Comparison of ENCODE assay signal across 9 cellular contexts in the genomic region with DNA sequence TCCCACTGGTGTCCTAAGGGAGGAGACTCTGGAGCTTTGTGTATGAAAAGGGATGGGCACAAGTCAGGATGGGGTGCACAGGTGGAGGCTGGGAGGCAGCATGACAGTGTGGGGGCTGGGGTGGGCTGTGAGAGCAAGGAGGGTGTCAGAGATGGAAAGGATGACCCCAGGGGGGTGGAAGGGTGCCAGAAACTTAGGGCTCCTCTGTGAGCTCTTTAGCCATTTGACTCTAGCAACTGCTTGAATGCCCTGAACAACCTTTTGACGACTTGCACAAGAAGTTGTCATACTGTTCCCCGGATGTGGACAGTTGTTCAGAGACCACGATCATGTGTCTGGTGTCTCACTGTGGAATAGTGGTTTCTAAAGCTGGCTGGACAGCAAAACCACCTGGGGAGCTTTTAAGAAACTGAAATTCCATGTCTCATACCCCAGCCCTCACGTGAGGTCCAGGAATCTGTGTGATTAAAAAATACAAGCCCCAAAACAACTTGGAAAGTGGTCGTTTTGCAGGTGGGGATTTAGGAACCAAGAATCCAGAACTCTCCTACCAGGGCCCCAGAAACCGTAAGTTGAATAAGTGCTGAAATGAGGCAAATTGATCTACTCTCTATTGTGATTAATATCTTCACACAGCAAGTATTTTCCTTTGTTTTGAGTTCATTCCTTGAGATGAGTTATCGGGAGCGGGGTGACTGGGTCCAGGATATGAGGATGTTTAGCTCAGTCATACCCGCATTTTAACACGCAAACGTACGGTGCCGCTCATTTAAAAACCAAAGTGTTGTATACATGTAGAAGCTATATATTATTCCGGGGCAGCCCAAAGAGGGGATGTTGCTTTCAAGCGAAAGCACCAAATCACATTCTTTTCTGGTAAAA. TPM values are rescaled to one million over a fixed set of nuclear protein-coding genes. Genes with fewer than 3 reads are reported as not detected.
A peak's percentile ranks its signal among the peaks of the same experiment; 100 is the strongest.
DNase-seq lines count a peak whose midpoint lies in the region; ATAC-seq, FAIRE-seq and TF ChIP-seq lines count a peak whose summit lies in the region.
"Had no signal": no experiment of that assay in that cellular context is flagged by ENCODE, and none has a peak within 500 bp of the region (broad histone marks: within the 10 kb centered on the region; RNA-seq: fewer than 3 reads in every experiment).

No MANE protein-coding gene starts in this region.

- BruUV-seq in A673 (replicated peaks; lab: Mats Ljungman, UMichigan), result no TSS peak

- DNase-seq in A673 (ENCODE audit: low spot score), result peak; percentile 73
- DNase-seq in GM19239 (ENCODE audit: insufficient read length, low spot score), result no peak
- DNase-seq in UCSD-AML1 (lab: John Stamatoyannopoulos, UW; ENCODE audit: unreplicated experiment), result peak; percentile 37
- DNase-seq in stimulated activated CD8-positive, alpha-beta memory T cell treated with anti-CD3 and anti-CD28 coated beads, Interleukin-2, amount 100 ng/mL, for 1 hour (ENCODE audit: low read depth in 2 of 2), result peak; percentile 39 to 41
- no peak for DNase-seq in HuH-7 (ENCODE audit: low spot score)
- DNase-seq in thyroid gland, result no peak

- H3K4me1 ChIP-seq in A673 (ENCODE audit: insufficient read depth, low read length, poor library complexity, severe bottlenecking) (peaks cover 50% of the 10 kb centered on the region), duodenal mucosa (ENCODE audit: control insufficient read depth in 1 of 2, insufficient read depth in 2 of 2, low read length in 2 of 2) (peaks cover 10 to 12% of the 10 kb centered on the region in 2 donors), thyroid gland (no peaks in the 10 kb centered on the region)

- 78 to 79% methylated on average over 15 of the region's 15 CpGs for WGBS in thyroid gland, 2 donors

- no peak for TF ChIP-seq POLR2A in thyroid gland (IDR thresholded peaks at IDR 0.05)

- H3K9ac ChIP-seq in duodenal mucosa (ENCODE audit: low read depth in 1 of 2, low read length in 2 of 2), result peak overlapping the region; percentile 16 to 87

- H3K9me3 ChIP-seq in A673 (ENCODE audit: low read depth, low read length, poor library complexity, severe bottlenecking), result no peaks in the 10 kb centered on the region
- H3K9me3 ChIP-seq in duodenal mucosa (ENCODE audit: control insufficient read depth in 1 of 2, low read length in 2 of 2), result no peaks in the 10 kb centered on the region
- H3K9me3 ChIP-seq in thyroid gland, result no peaks in the 10 kb centered on the region

- peak; percentile 57 for ATAC-seq in HG03378 (IDR thresholded peaks at IDR 0.05; ENCODE audit: unreplicated experiment)

- H3K4me3 ChIP-seq in A673 (ENCODE audit: low read depth, low read length, poor library complexity, severe bottlenecking) (peak overlapping the region; percentile 78), duodenal mucosa (ENCODE audit: low read depth in 1 of 2, low read length in 2 of 2) (peak overlapping the region; percentile 68 to 73), thyroid gland (replicated peaks in 1 of 3) (no peak overlapping the region)

- TF ChIP-seq CTCF in A673 (conservative IDR thresholded peaks at IDR 0.05; ENCODE audit: low read depth, low read length) (no peak), thyroid gland (IDR thresholded peaks at IDR 0.05) (no peak)

- intact Hi-C loops in A673 (cut with micrococcal nuclease; ENCODE audit: unreplicated experiment), result loop anchor here (5.0 kb wide), 1 partner anchor 48 kb away; no protein-coding TSS in a partner anchor
- intact Hi-C loops in thyroid gland (cut with DNase I), result no loop called here

- peak overlapping the region; percentile 97 for H3K27ac ChIP-seq in A673 (ENCODE audit: low read depth, low read length, poor library complexity, severe bottlenecking)
- peak overlapping the region; percentile 68 for H3K27ac ChIP-seq in duodenal mucosa (ENCODE audit: low read depth, low read length)
- no peak overlapping the region for H3K27ac ChIP-seq in thyroid gland
- H3K27ac ChIP-seq: epithelial cell of prostate had no signal

- POLR2A ChIA-PET in A673 (lab: Charles Lee; ENCODE audit: low non-redundant PET), result interaction anchor here (0.6 kb wide), 1 partner anchor 19 kb away, joined by 3 read pairs; no protein-coding TSS in a partner anchor

- H3K27me3 ChIP-seq in A673 (replicated peaks; ENCODE audit: insufficient read depth, low read depth, low read length, poor library complexity) (no peaks in the 10 kb centered on the region), duodenal mucosa (ENCODE audit: control insufficient read depth in 1 of 2, insufficient read depth in 2 of 2, low read length in 2 of 2) (no peaks in the 10 kb centered on the region), thyroid gland (no peaks in the 10 kb centered on the region)

- peak; percentile 99 for FAIRE-seq in GM19239 (lab: Jason Lieb, UNC)

- H3K36me3 ChIP-seq in A673 (ENCODE audit: insufficient read depth, low read length, poor library complexity, severe bottlenecking), result peaks cover 17% of the 10 kb centered on the region
- H3K36me3 ChIP-seq in duodenal mucosa (ENCODE audit: control insufficient read depth in 1 of 2, insufficient read depth in 2 of 2, low read length in 2 of 2), result no peaks in the 10 kb centered on the region
- H3K36me3 ChIP-seq in thyroid gland, result no peaks in the 10 kb centered on the region

- CTCF ChIA-PET in A673 (lab: Charles Lee), result no interaction called here

RNA-seq across cellular contexts. Expression of gene RHOH, which starts 3.4 kb away (rescaled TPM):
- 66.8 and 74.2 TPM in 2 replicates for total RNA-seq in A673 (2021)
- 1 to 10 TPM in 3 of 4 donors, under 1 TPM in 1; 0.67 to 2.7 (median 1.4) TPM for total RNA-seq in thyroid gland

Comparison
In these comparisons a context has a peak if more than half of its experiments do, and no peak if none do; other contexts are left out.
1. DNase-seq: peak in A673 (single experiment), UCSD-AML1 (single experiment) and stimulated activated CD8-positive, alpha-beta memory T cell treated with anti-CD3 and anti-CD28 coated beads, Interleukin-2, amount 100 ng/mL, for 1 hour (2 of 2); none in GM19239 (single experiment), HuH-7 (single experiment) and thyroid gland (0 of 2).
2. H3K27ac ChIP-seq: peak in A673 (single experiment) and duodenal mucosa (single experiment); none in thyroid gland (0 of 3).
3. H3K4me3 ChIP-seq: peak in A673 (single experiment) and duodenal mucosa (2 of 2); none in thyroid gland (0 of 3).
4. RNA of gene RHOH, which starts 3.4 kb away (total RNA-seq): 66.8 to 74.2 TPM in A673; 0.67 to 2.7 TPM in thyroid gland; every median in the first group is over 10 times any median in the second.